Comparison of ENCODE assay signal across 8 cellular contexts in the genomic region with DNA sequence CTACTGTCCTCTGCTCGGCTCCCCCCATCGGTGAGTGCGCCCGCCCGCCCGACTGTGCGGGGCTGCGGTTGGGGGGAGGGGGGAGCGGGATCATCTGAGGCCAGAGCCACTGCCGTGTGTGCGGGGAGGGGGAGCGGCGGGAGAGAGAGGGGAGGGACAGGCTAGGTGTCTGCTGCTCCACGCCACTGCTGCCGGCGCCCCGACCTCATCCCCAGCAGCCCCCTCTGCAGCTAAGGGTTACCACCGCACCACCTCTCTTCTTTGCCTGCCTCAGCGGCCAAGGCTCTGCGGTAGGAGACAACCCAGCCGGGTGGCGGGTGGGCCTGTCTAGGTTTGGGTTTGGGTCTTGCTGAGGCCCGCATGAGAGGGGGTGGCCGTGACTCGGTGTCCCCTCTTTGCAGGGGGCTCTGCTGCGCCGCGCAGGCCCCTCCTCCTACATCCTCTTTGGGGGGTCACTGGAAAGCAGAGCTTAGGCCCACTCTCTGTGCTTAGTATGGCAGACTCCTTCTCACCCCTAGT. TPM values are rescaled to one million over a fixed set of nuclear protein-coding genes. Genes with fewer than 3 reads are reported as not detected.
A peak's percentile ranks its signal among the peaks of the same experiment; 100 is the strongest.
DNase-seq lines count a peak whose midpoint lies in the region; ATAC-seq and TF ChIP-seq lines count a peak whose summit lies in the region.

No MANE protein-coding gene starts in this region.

- H3K27me3 ChIP-seq in KMS-11 (ENCODE audit: insufficient read depth, low read depth) (no peaks in the 10 kb centered on the region), cardiac muscle cell (peaks cover 53% of the 10 kb centered on the region), psoas muscle (ENCODE audit: insufficient read depth in 3 of 3, low read length in 2 of 3) (no peaks in the 10 kb centered on the region)

- TF ChIP-seq CTCF in KMS-11 (conservative IDR thresholded peaks at IDR 0.05; ENCODE audit: low read depth, low read length) (no peak), cardiac muscle cell (IDR thresholded peaks at IDR 0.05; ENCODE audit: low read depth, low read length) (no peak), psoas muscle (IDR thresholded peaks at IDR 0.05) (no peak)

- no peaks in the 10 kb centered on the region for H3K9me3 Mint-ChIP-seq in activated naive CD4-positive, alpha-beta T cell treated with anti-CD3 and anti-CD28 coated beads, Interleukin-2, amount 10 ng/mL, durations not matched to agents 7 days and 5 days

- intact Hi-C loops in psoas muscle (cut with DNase I): loop anchor here (5.0 kb wide), 1 partner anchor 34 kb away; no protein-coding TSS in a partner anchor

- H3K36me3 Mint-ChIP-seq in activated naive CD4-positive, alpha-beta T cell treated with anti-CD3 and anti-CD28 coated beads, Interleukin-2, amount 10 ng/mL, durations not matched to agents 7 days and 5 days: peaks cover 13% of the 10 kb centered on the region

- CTCF ChIA-PET in activated naive CD4-positive, alpha-beta T cell treated with anti-CD3 and anti-CD28 coated beads, Interleukin-2, amount 10 ng/mL, durations not matched to agents 7 days and 5 days (lab: Charles Lee): interaction anchor here (1.3 to 7.2 kb wide), 2 partner anchors 32 to 40 kb away, joined by 4 to 62 read pairs; no protein-coding TSS in a partner anchor

- peak; percentile 45 for DNase-seq in activated naive CD4-positive, alpha-beta T cell treated with anti-CD3 and anti-CD28 coated beads, Interleukin-2, amount 10 ng/mL, durations not matched to agents 7 days and 5 days
- DNase-seq in cardiac muscle cell (ENCODE audit: low read depth in 1 of 2, low spot score in 1 of 2) (no peak), psoas muscle (peak; percentile 24 to 62), epidermal melanocyte (ENCODE audit: insufficient read length, low spot score) (no peak)

- peaks cover 71% of the 10 kb centered on the region for H3K4me1 Mint-ChIP-seq in activated naive CD4-positive, alpha-beta T cell treated with anti-CD3 and anti-CD28 coated beads, Interleukin-2, amount 10 ng/mL, durations not matched to agents 7 days and 5 days

- H3K4me2 ChIP-seq in KMS-11: peak overlapping the region; percentile 41

- H3K9me3 ChIP-seq in ES-I3 (ENCODE audit: control insufficient read depth, insufficient read depth, low read length): no peaks in the 10 kb centered on the region
- H3K9me3 ChIP-seq in cardiac muscle cell (ENCODE audit: low read depth): no peaks in the 10 kb centered on the region
- no peaks in the 10 kb centered on the region for H3K9me3 ChIP-seq in psoas muscle

- H3K4me1 ChIP-seq in ES-I3 (ENCODE audit: insufficient read depth, low read length): peaks cover 24% of the 10 kb centered on the region
- peaks cover 42% of the 10 kb centered on the region for H3K4me1 ChIP-seq in KMS-11 (ENCODE audit: low read depth, poor library complexity, severe bottlenecking)
- H3K4me1 ChIP-seq in cardiac muscle cell (ENCODE audit: low read depth): peaks cover 26% of the 10 kb centered on the region
- H3K4me1 ChIP-seq in psoas muscle: peaks cover 69% of the 10 kb centered on the region

- H3K36me3 ChIP-seq in ES-I3 (ENCODE audit: insufficient read depth, low read length): no peaks in the 10 kb centered on the region
- H3K36me3 ChIP-seq in KMS-11 (ENCODE audit: insufficient read depth): no peaks in the 10 kb centered on the region
- no peaks in the 10 kb centered on the region for H3K36me3 ChIP-seq in cardiac muscle cell
- no peaks in the 10 kb centered on the region for H3K36me3 ChIP-seq in psoas muscle (ENCODE audit: insufficient read depth in 1 of 2, low read depth in 1 of 2)

- ATAC-seq in psoas muscle (peak; percentile 13 to 41 (median 24)), GM18505 (IDR thresholded peaks at IDR 0.05; ENCODE audit: unreplicated experiment) (no peak), GM19324 (IDR thresholded peaks at IDR 0.05; ENCODE audit: low FRiP score, unreplicated experiment) (no peak)

- peak overlapping the region; percentile 24; the same call in 1 of the 2 replicates for H3K27ac ChIP-seq in KMS-11
- H3K27ac ChIP-seq in cardiac muscle cell: peak overlapping the region; percentile 10
- peak overlapping the region; percentile 87 for H3K27ac ChIP-seq in psoas muscle

- peak overlapping the region; percentile 95 for H3K4me3 Mint-ChIP-seq in activated naive CD4-positive, alpha-beta T cell treated with anti-CD3 and anti-CD28 coated beads, Interleukin-2, amount 10 ng/mL, durations not matched to agents 7 days and 5 days

- peaks cover 44% of the 10 kb centered on the region for H3K27me3 Mint-ChIP-seq in activated naive CD4-positive, alpha-beta T cell treated with anti-CD3 and anti-CD28 coated beads, Interleukin-2, amount 10 ng/mL, durations not matched to agents 7 days and 5 days

- H3K79me2 ChIP-seq in KMS-11 (ENCODE audit: insufficient read depth, low read depth): peaks cover 54% of the 10 kb centered on the region

- WGBS in psoas muscle, 3 donors: 1 to 3% (median 1%) methylated on average over 15 to 27 of the region's 28 CpGs

- H3K9ac ChIP-seq in ES-I3 (ENCODE audit: low read depth, low read length) (peak overlapping the region; percentile 77), KMS-11 (peak overlapping the region; percentile 57; the same call in 1 of the 2 replicates)

- peak overlapping the region; percentile 98 for H3K27ac Mint-ChIP-seq in activated naive CD4-positive, alpha-beta T cell treated with anti-CD3 and anti-CD28 coated beads, Interleukin-2, amount 10 ng/mL, durations not matched to agents 7 days and 5 days

- peak overlapping the region; percentile 28; the same call in 1 of the 2 replicates for H2AFZ ChIP-seq in KMS-11 (ENCODE audit: low read depth)

- no peaks in the 10 kb centered on the region for H4K20me1 ChIP-seq in KMS-11 (ENCODE audit: insufficient read depth)

- H3K4me3 ChIP-seq in KMS-11 (IDR thresholded peaks at IDR 0.05; ENCODE audit: insufficient read depth, low read depth, low read length) (no peak overlapping the region), cardiac muscle cell (peak overlapping the region; percentile 67), psoas muscle (peak overlapping the region; percentile 73)

- TF ChIP-seq POLR2A in GM18505 (IDR thresholded peaks at IDR 0.05; ENCODE audit: borderline replicate concordance, extremely low read depth, insufficient read depth, insufficient read length): no peak

RNA-seq across cellular contexts. Expression of gene PURA, which starts 0.7 kb away (rescaled TPM):
- 6.1 and 9.0 TPM in 2 replicates for total RNA-seq in cardiac muscle cell
- polyA plus RNA-seq in cardiac muscle cell: 7.0 and 11.1 TPM in 2 replicates
- 10 to 100 TPM; 11.8 to 20.4 (median 19.3) TPM for total RNA-seq in psoas muscle
- 1 to 10 TPM; 3.2 to 8.8 (median 3.4) TPM for polyA plus RNA-seq in psoas muscle

RNA-seq across cellular contexts. Expression of gene IGIP, which starts 12.5 kb away (rescaled TPM):
- total RNA-seq in cardiac muscle cell: 1.5 and 4.8 TPM in 2 replicates
- polyA plus RNA-seq in cardiac muscle cell: 0.51 and 1.4 TPM in 2 replicates
- 10 to 100 TPM in 2 of 4 donors, 1 to 10 TPM in 2; 5.1 to 11.6 (median 9.3) TPM for total RNA-seq in psoas muscle
- 1 to 10 TPM; 3.5 to 6.8 (median 3.6) TPM for polyA plus RNA-seq in psoas muscle

Comparison
In these comparisons a context has a peak if more than half of its experiments do, and no peak if none do; other contexts are left out.
1. H3K27ac ChIP-seq: peak in every context shown above with its lines; median percentile 87 in psoas muscle; 24 in KMS-11; 10 in cardiac muscle cell.
2. DNase-seq: peak in activated naive CD4-positive, alpha-beta T cell treated with anti-CD3 and anti-CD28 coated beads, Interleukin-2, amount 10 ng/mL, durations not matched to agents 7 days and 5 days (single experiment) and psoas muscle (2 of 2); none in cardiac muscle cell (0 of 2) and epidermal melanocyte (single experiment).
3. ATAC-seq: peak in psoas muscle (4 of 4); none in GM18505 (single experiment) and GM19324 (single experiment).